20 cellular contexts compared by ENCODE assay signal in the genomic region with DNA sequence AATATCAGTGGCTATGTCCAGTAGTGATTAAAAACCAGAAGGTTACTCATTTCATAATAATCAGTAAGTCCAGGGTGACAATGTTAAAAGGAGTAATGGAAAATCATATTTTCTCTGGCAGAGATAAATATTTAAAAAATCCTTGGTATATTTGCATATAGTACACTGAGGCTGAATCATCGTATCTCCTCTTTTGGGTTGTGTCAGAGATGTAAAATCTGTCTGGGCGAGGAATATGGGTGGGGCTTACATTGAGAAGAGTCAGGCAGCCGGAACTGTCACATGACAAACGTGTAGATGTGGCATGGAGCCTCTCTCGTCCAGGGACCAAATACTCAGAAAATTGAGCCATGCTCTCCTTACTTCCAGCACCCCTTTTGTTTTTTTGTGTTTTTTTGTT.
DNase-seq lines count a peak whose midpoint lies in the region; ATAC-seq and TF ChIP-seq lines count a peak whose summit lies in the region.
"Had no signal": no experiment of that assay in that cellular context is flagged by ENCODE, and none has a peak within 500 bp of the region (broad histone marks: within the 10 kb centered on the region; RNA-seq: fewer than 3 reads in every experiment).

No MANE protein-coding gene starts in this region.

- intact Hi-C loops in MCF 10A (cut with micrococcal nuclease) (no loop called here), breast epithelium (cut with DNase I; ENCODE audit: low total_unique reads) (no loop called here)

- in situ Hi-C loops in GM13976 (cut with MboI; ENCODE audit: low sequenced_read_pairs, unreplicated experiment): no loop called here

- POLR2A ChIA-PET in MCF 10A (lab: Yijun Ruan, JAX): interaction anchor here (1.4 kb wide), 1 partner anchor 12 kb away, joined by 3 read pairs; no protein-coding TSS in a partner anchor

- no peaks in the 10 kb centered on the region for H3K9me3 ChIP-seq in breast epithelium
- H3K9me3 ChIP-seq in MG63: no peaks in the 10 kb centered on the region
- H3K9me3 ChIP-seq: A549, BLaER1 had no signal

- H3K27me3 Mint-ChIP-seq in MCF 10A (ENCODE audit: insufficient read depth, unreplicated experiment): no peaks in the 10 kb centered on the region
- H3K27me3 Mint-ChIP-seq: CD4-positive, alpha-beta memory T cell; IgD-negative memory B cell had no signal

- BruUV-seq in MCF 10A (replicated peaks; lab: Mats Ljungman, UMichigan): no TSS peak

- H3K36me3 ChIP-seq in breast epithelium: no peaks in the 10 kb centered on the region
- peaks cover 47% of the 10 kb centered on the region for H3K36me3 ChIP-seq in MG63
- H3K36me3 ChIP-seq: BLaER1 had no signal

- no peaks in the 10 kb centered on the region for H3K4me1 ChIP-seq in breast epithelium
- H3K4me1 ChIP-seq: A549, BLaER1 had no signal

- TF ChIP-seq POLR2A in breast epithelium (IDR thresholded peaks at IDR 0.05): no peak

- ATAC-seq in HG02981 (IDR thresholded peaks at IDR 0.05; ENCODE audit: unreplicated experiment): no peak
- ATAC-seq: A549 had no signal

- H3K4me1 Mint-ChIP-seq in MCF 10A (ENCODE audit: insufficient read depth, unreplicated experiment): peaks cover 5% of the 10 kb centered on the region
- H3K4me1 Mint-ChIP-seq: CD14-positive monocyte; CD4-positive, alpha-beta memory T cell; H9; IgD-negative memory B cell had no signal

- H3K27ac ChIP-seq in breast epithelium: no peak overlapping the region
- H3K27ac ChIP-seq: 22Rv1, A549, BLaER1, HL-60 had no signal

- DNase-seq in MCF 10A (ENCODE audit: unreplicated experiment) (peak; percentile 30), breast epithelium (ENCODE audit: low spot score in 2 of 2) (no peak), MG63 (peak; percentile 36), fibroblast of gingiva (ENCODE audit: low read depth) (peak; percentile 18), globus pallidus (ENCODE audit: low spot score) (no peak), GM13976 (ENCODE audit: low spot score) (no peak), NCI-H1092 treated with DMSO at 0.1 percent for 48 hours (lab: John Stamatoyannopoulos, UW) (no peak)
- DNase-seq: CD4-positive, alpha-beta memory T cell; DMS153; DMS79; GOT3; H9; KBM-7 had no signal

- no peak overlapping the region for H3K27ac Mint-ChIP-seq in MCF 10A (ENCODE audit: low read depth, unreplicated experiment)
- H3K27ac Mint-ChIP-seq: CD14-positive monocyte; CD4-positive, alpha-beta memory T cell; H9; IgD-negative memory B cell had no signal

- TF ChIP-seq CTCF in MCF 10A (IDR thresholded peaks at IDR 0.05; ENCODE audit: unreplicated experiment) (no peak), breast epithelium (IDR thresholded peaks at IDR 0.05) (no peak), GM13976 (IDR thresholded peaks at IDR 0.05; ENCODE audit: borderline replicate concordance, control extremely low read depth, extremely low read depth, insufficient read depth, missing control alignments) (no peak)

- CTCF ChIA-PET in MCF 10A (lab: Yijun Ruan, JAX): interaction anchor here (0.6 to 2.5 kb wide), 4 partner anchors 24 to 1081 kb away, joined by 3 to 9 read pairs (median 4); no protein-coding TSS in a partner anchor

- no peak overlapping the region for H3K4me3 Mint-ChIP-seq in MCF 10A (ENCODE audit: unreplicated experiment)
- H3K4me3 Mint-ChIP-seq: CD14-positive monocyte; CD4-positive, alpha-beta memory T cell; H9; IgD-negative memory B cell had no signal

- H3K4me3 ChIP-seq in breast epithelium: no peak overlapping the region
- no peak overlapping the region for H3K4me3 ChIP-seq in MG63
- H3K4me3 ChIP-seq: A549, BLaER1 had no signal

- H3K36me3 Mint-ChIP-seq in MCF 10A (ENCODE audit: insufficient read depth, unreplicated experiment): no peaks in the 10 kb centered on the region
- H3K36me3 Mint-ChIP-seq: CD14-positive monocyte; CD4-positive, alpha-beta memory T cell; IgD-negative memory B cell had no signal

- H3K9me3 Mint-ChIP-seq in MCF 10A (ENCODE audit: unreplicated experiment): no peaks in the 10 kb centered on the region

- H3K27me3 ChIP-seq in breast epithelium: no peaks in the 10 kb centered on the region
- no peaks in the 10 kb centered on the region for H3K27me3 ChIP-seq in MG63
- H3K27me3 ChIP-seq: BLaER1 had no signal

Comparison
In these comparisons a context has a peak if more than half of its experiments do, and no peak if none do; other contexts are left out.
1. DNase-seq: peak in MCF 10A (single experiment), MG63 (single experiment) and fibroblast of gingiva (single experiment); none in breast epithelium (0 of 2), globus pallidus (single experiment), GM13976 (single experiment) and NCI-H1092 treated with DMSO at 0.1 percent for 48 hours (single experiment).